25 cellular contexts compared by ENCODE assay signal in the genomic region with DNA sequence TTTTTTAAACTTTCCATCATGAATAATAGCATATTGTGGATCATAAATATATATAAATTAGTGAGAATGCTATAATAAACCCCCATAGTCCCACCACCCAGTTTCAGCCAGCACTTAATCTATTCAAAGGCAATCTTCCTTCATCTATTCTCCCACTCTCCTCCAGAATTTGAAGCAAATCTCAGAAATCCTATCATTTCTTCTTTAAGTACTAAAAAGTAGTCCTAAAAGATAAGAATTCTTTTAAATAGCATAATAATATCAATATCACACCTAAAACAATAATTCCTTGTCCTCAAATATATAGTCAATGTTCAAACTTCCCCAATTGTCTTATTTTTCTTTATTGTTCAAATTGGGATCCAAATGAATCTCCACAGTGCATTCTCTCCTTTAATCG. TPM values are rescaled to one million over a fixed set of nuclear protein-coding genes. Genes with fewer than 3 reads are reported as not detected.
"Had no signal": no experiment of that assay in that cellular context is flagged by ENCODE, and none has a peak within 500 bp of the region (broad histone marks: within the 10 kb centered on the region; RNA-seq: fewer than 3 reads in every experiment).

No MANE protein-coding gene starts in this region.

- H3K36me3 ChIP-seq: esophagus squamous epithelium, lower lobe of right lung, neutrophil, prostate gland, sigmoid colon, stomach, thyroid gland had no signal

- H3K27ac ChIP-seq: coronary artery, esophagus squamous epithelium, lower lobe of right lung, neutrophil, prostate gland, sigmoid colon, stomach, thyroid gland had no signal

- H3K36me3 Mint-ChIP-seq: immature natural killer cell; memory B cell; stimulated activated effector memory CD8-positive, alpha-beta T cell treated with anti-CD3 and anti-CD28 coated beads, Interleukin-12 subunit alpha, Interleukin-12 subunit beta, amount 100 ng/mL, for 72 hours had no signal

- DNase-seq: central memory CD4-positive, alpha-beta T cell; dermis blood vessel endothelial cell; effector memory CD4-positive, alpha-beta T cell; erythroblast; esophagus squamous epithelium; foreskin melanocyte; hypothalamus; immature natural killer cell; islet precursor cell; left colon; left ventricle myocardium superior; lower lobe of right lung; right cardiac atrium; sigmoid colon; stimulated activated CD4-positive, alpha-beta T cell treated with anti-CD3 and anti-CD28 coated beads, Interleukin-2, amount 100 ng/mL, for 24 hours; stimulated activated CD4-positive, alpha-beta T cell treated with anti-CD3 and anti-CD28 coated beads, Interleukin-4, amount 100 ng/mL, for 24 hours; stimulated activated naive CD4-positive, alpha-beta T cell treated with Interleukin-2 at 50 U/mL for 16 hours; stomach; thyroid gland had no signal

- H3K9me3 Mint-ChIP-seq: memory B cell; stimulated activated effector memory CD8-positive, alpha-beta T cell treated with anti-CD3 and anti-CD28 coated beads, Interleukin-12 subunit alpha, Interleukin-12 subunit beta, amount 100 ng/mL, for 72 hours had no signal

- H3K4me3 ChIP-seq: coronary artery, prostate gland, thyroid gland had no signal

- ATAC-seq: left colon; left ventricle myocardium superior; lower lobe of right lung; right cardiac atrium; stimulated activated effector memory CD8-positive, alpha-beta T cell treated with anti-CD3 and anti-CD28 coated beads, Interleukin-12 subunit alpha, Interleukin-12 subunit beta, amount 100 ng/mL, for 72 hours had no signal

- H3K27ac Mint-ChIP-seq: immature natural killer cell; memory B cell; stimulated activated effector memory CD8-positive, alpha-beta T cell treated with anti-CD3 and anti-CD28 coated beads, Interleukin-12 subunit alpha, Interleukin-12 subunit beta, amount 100 ng/mL, for 72 hours had no signal

RNA-seq across cellular contexts. Expression of a gene that starts 57.0 kb away (rescaled TPM):
- polyA plus RNA-seq: immature natural killer cell, neural cell had no signal
